In the genomic region with DNA sequence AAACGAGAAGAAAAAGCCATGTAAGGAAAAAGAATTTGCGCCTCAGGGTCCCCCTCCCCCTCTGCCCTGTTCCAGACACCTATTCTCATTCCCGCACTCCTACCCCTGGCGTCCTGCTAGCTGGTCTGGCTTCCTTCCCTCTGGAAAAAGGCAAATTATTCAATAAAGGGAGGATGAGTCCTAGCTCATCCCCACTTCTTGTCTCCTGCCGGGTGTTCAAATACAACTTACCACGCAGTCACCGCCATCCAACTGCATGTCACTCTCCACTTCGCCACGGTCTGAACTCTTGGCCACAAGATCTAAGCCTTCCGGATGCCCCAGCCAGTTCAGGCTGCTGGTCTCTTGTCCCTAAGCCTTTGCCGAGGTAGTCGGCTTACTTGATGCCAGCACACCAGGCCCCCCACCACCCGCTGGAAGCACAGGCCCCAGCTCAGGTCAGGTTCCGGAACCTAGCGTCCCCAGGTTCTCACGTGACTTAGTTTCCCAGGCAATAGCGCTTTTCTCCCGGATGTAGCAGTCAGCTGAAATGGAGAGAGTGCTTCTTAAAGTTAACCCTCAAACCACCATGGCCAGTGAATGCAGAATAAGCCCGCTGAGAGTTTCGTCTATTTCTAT, we compare ENCODE assay signal across 8 cellular contexts.
DNase-seq lines count a peak whose midpoint lies in the region; ATAC-seq and TF ChIP-seq lines count a peak whose summit lies in the region.

No MANE protein-coding gene starts in this region.

- no peaks in the 10 kb centered on the region for H3K36me3 ChIP-seq in adrenal gland (replicated peaks in 1 of 2)
- no peaks in the 10 kb centered on the region for H3K36me3 ChIP-seq in uterus

- H3K4me3 ChIP-seq in GM12864 (ENCODE audit: low read depth, low read length) = peak overlapping the region; percentile 83
- peak overlapping the region; percentile 37 to 93 (median 64) for H3K4me3 ChIP-seq in adrenal gland
- H3K4me3 ChIP-seq in uterus = peak overlapping the region; percentile 43 to 44

- WGBS in adrenal gland, 4 donors = 0 to 15% (median 6%) methylated on average over 14 to 20 of the region's 20 CpGs

- H3K27me3 ChIP-seq in adrenal gland (no peaks in the 10 kb centered on the region), uterus (no peaks in the 10 kb centered on the region)

- H3K27me3 Mint-ChIP-seq in progenitor cell of endocrine pancreas = no peaks in the 10 kb centered on the region

- H3K4me3 Mint-ChIP-seq in progenitor cell of endocrine pancreas (ENCODE audit: low read depth) = peak overlapping the region; percentile 91

- H3K27ac ChIP-seq in adrenal gland = peak overlapping the region in 4 of 5 donors; percentile 43 to 75 (median 61)
- H3K27ac ChIP-seq in uterus = peak overlapping the region; percentile 57 to 80

- peak; percentile 99 for ATAC-seq in HG02623 (IDR thresholded peaks at IDR 0.05; ENCODE audit: unreplicated experiment)
- ATAC-seq in left ventricle myocardium superior = peak; percentile 99

- TF ChIP-seq CTCF in GM12864 (IDR thresholded peaks at IDR 0.05; ENCODE audit: low read depth, low read length, missing control alignments) (no peak), adrenal gland (IDR thresholded peaks at IDR 0.05) (no peak), progenitor cell of endocrine pancreas (IDR thresholded peaks at IDR 0.05; ENCODE audit: unreplicated experiment) (no peak), uterus (IDR thresholded peaks at IDR 0.05) (no peak)

- H3K27ac Mint-ChIP-seq in progenitor cell of endocrine pancreas = peak overlapping the region; percentile 97

- H3K4me1 ChIP-seq in adrenal gland (replicated peaks in 1 of 2) (no peaks in the 10 kb centered on the region), uterus (no peaks in the 10 kb centered on the region)

- H3K9me3 ChIP-seq in adrenal gland (replicated peaks in 1 of 3) (no peaks in the 10 kb centered on the region), uterus (no peaks in the 10 kb centered on the region)

- intact Hi-C loops in adrenal gland (cut with DNase I) = no loop called here
- intact Hi-C loops in left ventricle myocardium superior (cut with micrococcal nuclease) = no loop called here
- intact Hi-C loops in uterus (cut with DNase I; ENCODE audit: low total_unique reads) = no loop called here

- peaks cover 23% of the 10 kb centered on the region for H3K9me3 Mint-ChIP-seq in progenitor cell of endocrine pancreas (ENCODE audit: low read depth)

- H3K4me1 Mint-ChIP-seq in progenitor cell of endocrine pancreas (ENCODE audit: low read depth) = peaks cover 3% of the 10 kb centered on the region

- H3K36me3 Mint-ChIP-seq in progenitor cell of endocrine pancreas (ENCODE audit: insufficient read depth) = peaks cover 3% of the 10 kb centered on the region

- DNase-seq in GM12864 (ENCODE audit: low read depth) (peak; percentile 46), NCI-H1105 (lab: John Stamatoyannopoulos, UW) (peak; percentile 65), SW480 (ENCODE audit: low spot score) (peak; percentile 84), adrenal gland (peak; percentile 63 to 79 (median 68)), left ventricle myocardium superior (peak; percentile 51), progenitor cell of endocrine pancreas (ENCODE audit: low spot score, unreplicated experiment) (peak; percentile 36), uterus (peak; percentile 39 to 52)

- TF ChIP-seq POLR2A in adrenal gland (IDR thresholded peaks at IDR 0.05) = peak in 1 of 2 donors; percentile 29
- no peak for TF ChIP-seq POLR2A in uterus (IDR thresholded peaks at IDR 0.05)

Comparison
In these comparisons a context has a peak if more than half of its experiments do, and no peak if none do; other contexts are left out.
1. Peak in every context shown above with its lines: DNase-seq, ATAC-seq, H3K4me3 ChIP-seq and H3K27ac ChIP-seq.